Comparison of ENCODE assay signal across 11 cellular contexts in genomic region chr6:30154709-30155521, GRCh38. TPM values are rescaled to one million over a fixed set of nuclear protein-coding genes. Genes with fewer than 3 reads are reported as not detected.
DNase-seq lines count a peak whose midpoint lies in the region; ATAC-seq lines count a peak whose summit lies in the region.
"Had no signal": no experiment of that assay in that cellular context is flagged by ENCODE, and none has a peak within 500 bp of the region (broad histone marks: within the 10 kb centered on the region; RNA-seq: fewer than 3 reads in every experiment).

No MANE protein-coding gene starts in this region.

- H3K79me2 ChIP-seq in mesendoderm (ENCODE audit: control insufficient read depth, insufficient read depth, low read length) = no peaks in the 10 kb centered on the region

- no peak overlapping the region for H3K23ac ChIP-seq in mesendoderm (ENCODE audit: low read length)

- peak; percentile 81 for DNase-seq in AG08396 (ENCODE audit: low spot score)
- DNase-seq in HT-29 (ENCODE audit: low spot score) = peak; percentile 62
- peak; percentile 85 for DNase-seq in astrocyte of the hippocampus (ENCODE audit: low read depth, low spot score)
- DNase-seq in kidney tubule cell (ENCODE audit: low spot score) = peak; percentile 93
- DNase-seq in mesendoderm = no peak
- DNase-seq in KG1 (lab: John Stamatoyannopoulos, UW) = no peak
- DNase-seq in activated T-cell treated with anti-CD3 and anti-CD28 coated beads, Interleukin-2, amount 50 U/mL, for 48 hours = no peak
- DNase-seq: naive thymus-derived CD4-positive, alpha-beta T cell; NCI-H1694 had no signal

- H3K79me1 ChIP-seq in mesendoderm (ENCODE audit: low read length) = no peaks in the 10 kb centered on the region

- no peak for ATAC-seq in HG02588 (IDR thresholded peaks at IDR 0.05; ENCODE audit: unreplicated experiment)
- ATAC-seq: naive thymus-derived CD4-positive, alpha-beta T cell had no signal

- H3K27ac ChIP-seq in mesendoderm (ENCODE audit: low read depth, low read length) = no peak overlapping the region

- H3K56ac ChIP-seq in mesendoderm (ENCODE audit: low read length) = no peak overlapping the region

- no peaks in the 10 kb centered on the region for H3K4me1 ChIP-seq in mesendoderm (ENCODE audit: control insufficient read depth, low read depth, low read length)

- H3K4me3 ChIP-seq in mesendoderm (ENCODE audit: low read length) = no peak overlapping the region

- H3K27me3 ChIP-seq in mesendoderm (ENCODE audit: insufficient read depth, low read length, poor library complexity) = no peaks in the 10 kb centered on the region

- no peak overlapping the region for H3K9ac ChIP-seq in mesendoderm (ENCODE audit: low read length)

- no peak overlapping the region for H2AK5ac ChIP-seq in mesendoderm (ENCODE audit: low read length)

- H2BK120ac ChIP-seq in mesendoderm (ENCODE audit: low read depth, low read length) = no peak overlapping the region

- no peak overlapping the region for H4K5ac ChIP-seq in mesendoderm (ENCODE audit: low read length)

- no peak overlapping the region for H3K4ac ChIP-seq in mesendoderm (ENCODE audit: low read depth, low read length)

- H2BK15ac ChIP-seq in mesendoderm (replicated peaks; ENCODE audit: low read depth) = no peak overlapping the region

- no peak overlapping the region for H2BK5ac ChIP-seq in mesendoderm (ENCODE audit: low read length)

- no CpG with 5 or more reads among the region's 12 CpGs for WGBS in mesendoderm (ENCODE audit: extremely low coverage, insufficient coverage, low lambda C conversion rate)

- no peak overlapping the region for H3K4me2 ChIP-seq in mesendoderm (ENCODE audit: low read length)

- H4K8ac ChIP-seq in mesendoderm (ENCODE audit: low read depth, low read length) = no peak overlapping the region

- H3K36me3 ChIP-seq in mesendoderm (ENCODE audit: control insufficient read depth, insufficient read depth, low read length) = no peaks in the 10 kb centered on the region

- no peak overlapping the region for H3K18ac ChIP-seq in mesendoderm (ENCODE audit: low read length)

RNA-seq across cellular contexts. Expression of gene TRIM10, which starts 6.1 kb away (rescaled TPM):
- total RNA-seq in HT-29 (2014; rRNA removed; shearing (Covaris generic)) = 1.2 and 2.1 TPM in 2 replicates
- polyA plus RNA-seq in mesendoderm (2013, experiment 1 of 2) = 0.01 TPM
- polyA plus RNA-seq in mesendoderm (2013, experiment 2 of 2) = 0.01 TPM
- polyA plus RNA-seq: naive thymus-derived CD4-positive, alpha-beta T cell had no signal

RNA-seq across cellular contexts. Expression of gene TRIM15, which starts 8.4 kb away (rescaled TPM):
- 13.3 and 15.1 TPM in 2 replicates for total RNA-seq in HT-29 (2014; rRNA removed; shearing (Covaris generic))
- polyA plus RNA-seq in mesendoderm (2013, experiment 1 of 2) = 0.03 TPM
- 0.04 TPM for polyA plus RNA-seq in mesendoderm (2013, experiment 2 of 2)
- polyA plus RNA-seq: naive thymus-derived CD4-positive, alpha-beta T cell had no signal

RNA-seq across cellular contexts. Expression of gene TRIM40, which starts 19.0 kb away (rescaled TPM):
- not detected in 2 replicates for total RNA-seq in HT-29 (2014; rRNA removed; shearing (Covaris generic))
- polyA plus RNA-seq in mesendoderm (2013, experiment 1 of 2) = not detected
- not detected for polyA plus RNA-seq in mesendoderm (2013, experiment 2 of 2)
- total RNA-seq: activated T-helper 1 cell treated with anti-CD3 and anti-CD28 coated beads, Interleukin-12 subunit alpha, Interleukin-12 subunit beta, Interleukin-2, Interleukin-4 antibody, amounts not matched to agents 30 ng/mL and 10 ng/mL and 1 ng/mL, durations not matched to agents 14 hours and 24 hours and 36 hours; naive thymus-derived CD4-positive, alpha-beta T cell had no signal
- polyA plus RNA-seq: naive thymus-derived CD4-positive, alpha-beta T cell had no signal

RNA-seq across cellular contexts. Expression of gene TRIM31, which starts 42.0 kb away (rescaled TPM):
- total RNA-seq in HT-29 (2014; rRNA removed; shearing (Covaris generic)) = 112 and 119 TPM in 2 replicates
- not detected for polyA plus RNA-seq in mesendoderm (2013, experiment 1 of 2)
- polyA plus RNA-seq in mesendoderm (2013, experiment 2 of 2) = not detected
- total RNA-seq: activated T-helper 1 cell treated with anti-CD3 and anti-CD28 coated beads, Interleukin-12 subunit alpha, Interleukin-12 subunit beta, Interleukin-2, Interleukin-4 antibody, amounts not matched to agents 30 ng/mL and 10 ng/mL and 1 ng/mL, durations not matched to agents 14 hours and 24 hours and 36 hours had no signal

RNA-seq across cellular contexts. Expression of gene TRIM26, which starts 58.3 kb away (rescaled TPM):
- 63.1 and 63.5 TPM in 2 replicates for total RNA-seq in HT-29 (2014; rRNA removed; shearing (Covaris generic))
- 15.2 TPM for polyA plus RNA-seq in mesendoderm (2013, experiment 1 of 2)
- 16.0 TPM for polyA plus RNA-seq in mesendoderm (2013, experiment 2 of 2)

Comparison
In these comparisons a context has a peak if more than half of its experiments do, and no peak if none do; other contexts are left out.
1. DNase-seq: peak in AG08396 (single experiment), HT-29 (single experiment), astrocyte of the hippocampus (single experiment) and kidney tubule cell (single experiment); none in mesendoderm (single experiment), KG1 (single experiment) and activated T-cell treated with anti-CD3 and anti-CD28 coated beads, Interleukin-2, amount 50 U/mL, for 48 hours (0 of 2).